7 cellular contexts compared by ENCODE assay signal in the genomic region with DNA sequence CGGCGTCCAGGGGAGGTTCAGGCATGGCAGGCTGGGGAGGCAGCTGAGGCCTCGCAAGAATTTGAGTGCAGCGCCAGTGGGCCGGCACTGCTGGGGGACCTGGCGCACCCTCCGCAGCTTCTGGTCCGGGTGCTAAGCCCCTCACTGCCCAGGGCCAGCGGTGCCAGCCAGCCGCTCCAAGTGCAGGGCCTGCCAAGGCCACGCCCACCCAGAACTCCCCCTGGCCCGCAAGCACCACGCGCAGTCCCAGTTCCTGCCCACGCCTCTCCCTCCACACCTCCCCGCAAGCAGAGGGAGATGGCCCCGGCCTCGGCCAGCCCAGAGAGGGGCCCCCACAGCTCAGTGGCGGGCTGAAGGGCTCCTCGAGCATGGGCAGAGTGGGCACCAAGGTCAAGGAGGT.
"Had no signal": no experiment of that assay in that cellular context is flagged by ENCODE, and none has a peak within 500 bp of the region (broad histone marks: within the 10 kb centered on the region; RNA-seq: fewer than 3 reads in every experiment).

No MANE protein-coding gene starts in this region.

- H3K27ac ChIP-seq: HL-60 had no signal

- DNase-seq: H9, HCEC 1CT had no signal

- ATAC-seq: GM23338, HepG2 had no signal

- FAIRE-seq: H1, H54, HepG2 had no signal

- H3K4me3 ChIP-seq: GM23338 had no signal
